ENCODE assay signal across 11 cellular contexts in the genomic region with DNA sequence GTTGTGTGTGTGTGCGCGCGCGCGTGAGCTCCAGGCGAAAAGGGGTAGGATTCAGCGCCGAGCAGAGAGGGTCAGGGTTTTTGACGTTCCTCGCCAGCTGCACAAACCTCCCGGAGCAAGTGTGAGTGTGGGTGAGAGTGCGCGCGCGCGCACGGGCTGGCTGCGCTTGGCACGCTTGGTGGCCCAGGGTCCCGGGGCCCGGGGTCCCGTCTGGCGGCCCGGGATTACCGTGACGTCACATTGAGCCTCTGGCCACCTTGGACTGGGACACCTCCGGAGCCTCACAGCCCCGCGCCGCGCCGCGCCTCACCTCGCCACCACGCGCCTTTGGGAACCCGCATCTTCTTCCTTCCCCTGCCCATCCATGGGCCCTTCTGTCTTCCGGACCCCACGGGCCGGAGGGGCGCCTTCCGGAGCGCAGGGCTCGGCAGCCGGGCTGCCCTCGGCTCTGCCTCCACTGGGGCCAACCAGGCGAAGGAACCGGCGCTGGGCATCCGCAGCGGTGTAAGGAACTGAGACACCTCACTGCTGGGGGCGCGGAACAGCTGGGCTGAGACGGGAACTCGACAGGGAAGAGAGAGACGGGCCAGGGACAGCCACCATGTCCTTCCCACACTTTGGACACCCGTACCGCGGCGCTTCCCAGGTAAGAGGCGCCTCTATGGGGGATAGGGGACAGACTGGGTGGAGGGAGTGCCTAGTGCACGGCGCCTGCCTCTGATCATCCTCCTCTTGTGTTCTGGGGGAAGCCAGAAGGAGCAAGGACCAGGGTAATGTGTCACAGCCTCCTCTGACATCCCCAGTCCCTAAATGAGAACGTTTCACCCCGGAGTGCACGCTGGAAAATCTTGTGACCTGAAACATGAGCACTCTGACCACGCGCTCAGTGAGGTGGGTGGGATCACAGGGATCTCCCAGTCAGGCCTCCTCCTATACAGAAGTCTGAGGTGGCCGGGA. TPM values are rescaled to one million over a fixed set of nuclear protein-coding genes. Genes with fewer than 3 reads are reported as not detected.
DNase-seq lines count a peak whose midpoint lies in the region; ATAC-seq and TF ChIP-seq lines count a peak whose summit lies in the region.
"Had no signal": no experiment of that assay in that cellular context is flagged by ENCODE, and none has a peak within 500 bp of the region (broad histone marks: within the 10 kb centered on the region; RNA-seq: fewer than 3 reads in every experiment).

No MANE protein-coding gene starts in this region.

- DNase-seq in WERI-Rb-1 (no peak), psoas muscle (no peak), erythroblast (lab: John Stamatoyannopoulos, UW) (no peak), NCI-H526 (lab: John Stamatoyannopoulos, UW) (no peak), NCI-H146 treated with DMSO at 0.1 percent for 48 hours (lab: John Stamatoyannopoulos, UW; ENCODE audit: unreplicated experiment) (no peak), AG08396 (ENCODE audit: low spot score) (no peak)
- DNase-seq: activated CD8-positive, alpha-beta memory T cell treated with anti-CD3 and anti-CD28 coated beads for 24 hours; stimulated activated CD4-positive, alpha-beta T cell treated with anti-CD3 and anti-CD28 coated beads, Interleukin-1b, Interleukin-23, amount 100 ng/mL, for 48 hours had no signal

- ATAC-seq in psoas muscle = peak; percentile 23 to 52 (median 35)

- 1 to 3% (median 2%) methylated on average over 55 to 69 of the region's 69 CpGs for WGBS in psoas muscle, 3 donors

- H3K9me3 ChIP-seq in WERI-Rb-1 (ENCODE audit: severe bottlenecking) (no peaks in the 10 kb centered on the region), iPS-18c (ENCODE audit: control insufficient read depth, insufficient read depth, low read length) (no peaks in the 10 kb centered on the region), psoas muscle (no peaks in the 10 kb centered on the region)

- no peaks in the 10 kb centered on the region for H3K4me1 ChIP-seq in psoas muscle

- TF ChIP-seq POLR2A in GM18526 (IDR thresholded peaks at IDR 0.05; ENCODE audit: extremely low read depth, insufficient read length) (peak; percentile 18), erythroblast (IDR thresholded peaks at IDR 0.05; ENCODE audit: low read length) (no peak)

- intact Hi-C loops in psoas muscle (cut with DNase I) = loop anchor here in 1 of 2 donors (5.0 kb wide), 1 partner anchor 202 kb away; no protein-coding TSS in a partner anchor

- H3K36me3 ChIP-seq in WERI-Rb-1 (no peaks in the 10 kb centered on the region), psoas muscle (ENCODE audit: insufficient read depth in 1 of 2, low read depth in 1 of 2) (no peaks in the 10 kb centered on the region)

- no peak for TF ChIP-seq CTCF in WERI-Rb-1 (IDR thresholded peaks at IDR 0.05; ENCODE audit: low read depth, low read length)
- no peak for TF ChIP-seq CTCF in psoas muscle (IDR thresholded peaks at IDR 0.05)

- H3K4me3 ChIP-seq in WERI-Rb-1 (ENCODE audit: low read depth, low read length) = peak overlapping the region; percentile 43
- H3K4me3 ChIP-seq in iPS-18c (ENCODE audit: insufficient read depth, low read depth, low read length) = peak overlapping the region; percentile 73
- peak overlapping the region; percentile 61 for H3K4me3 ChIP-seq in psoas muscle
- H3K4me3 ChIP-seq: GM12878 had no signal

- H3K27me3 ChIP-seq in WERI-Rb-1 (ENCODE audit: insufficient read depth, low read depth, severe bottlenecking) (no peaks in the 10 kb centered on the region), psoas muscle (ENCODE audit: insufficient read depth in 3 of 3, low read length in 2 of 3) (peaks cover 0 to 45% (median 0%) of the 10 kb centered on the region in 3 donors)

- no peak overlapping the region for H3K27ac ChIP-seq in WERI-Rb-1
- H3K27ac ChIP-seq in psoas muscle = peak overlapping the region; percentile 16

RNA-seq across cellular contexts. Expression of gene IRX6, which starts 0.8 kb away (rescaled TPM):
- 1 to 10 TPM in 2 of 4 donors, under 1 TPM in 2; 0.32 to 2.1 (median 0.74) TPM for total RNA-seq in psoas muscle
- 1 to 10 TPM in 2 of 3 donors, under 1 TPM in 1; 0.46 to 6.1 (median 1.7) TPM for polyA plus RNA-seq in psoas muscle
- total RNA-seq: GM12878 had no signal
- polyA plus RNA-seq: GM12878 had no signal
